ENCODE assay signal across 37 cellular contexts in genomic region chr16:86621966-86622365, GRCh38. TPM values are rescaled to one million over a fixed set of nuclear protein-coding genes. Genes with fewer than 3 reads are reported as not detected.
"Had no signal": no experiment of that assay in that cellular context is flagged by ENCODE, and none has a peak within 500 bp of the region (broad histone marks: within the 10 kb centered on the region; RNA-seq: fewer than 3 reads in every experiment).

No MANE protein-coding gene starts in this region.

- H3K27me3 ChIP-seq: adrenal gland, ascending aorta, body of pancreas, brain microvascular endothelial cell, cardiac muscle cell had no signal

- H3K36me3 Mint-ChIP-seq: activated naive CD4-positive, alpha-beta T cell treated with anti-CD3 and anti-CD28 coated beads, Interleukin-2, amount 10 ng/mL, durations not matched to agents 7 days and 5 days; activated naive CD4-positive, alpha-beta T cell treated with anti-CD3 and anti-CD28 coated beads, Interleukin-2, amount 50 U/mL, for 24 hours; activated naive CD4-positive, alpha-beta T cell treated with anti-CD3 and anti-CD28 coated beads, Interleukin-2, amount 50 U/mL, for 72 hours; activated naive CD8-positive, alpha-beta T cell; activated naive CD8-positive, alpha-beta T cell treated with anti-CD3 and anti-CD28 coated beads for 36 hours; activated naive CD8-positive, alpha-beta T cell treated with anti-CD3 and anti-CD28 coated beads, Interleukin-2, amount 10 ng/mL, durations not matched to agents 7 days and 5 days; brain had no signal

- H3K4me3 Mint-ChIP-seq: activated naive CD4-positive, alpha-beta T cell treated with anti-CD3 and anti-CD28 coated beads for 36 hours; activated naive CD4-positive, alpha-beta T cell treated with anti-CD3 and anti-CD28 coated beads, Interleukin-2, amount 10 ng/mL, durations not matched to agents 7 days and 5 days; activated naive CD4-positive, alpha-beta T cell treated with anti-CD3 and anti-CD28 coated beads, Interleukin-2, amount 50 U/mL, for 24 hours; activated naive CD8-positive, alpha-beta T cell; activated naive CD8-positive, alpha-beta T cell treated with anti-CD3 and anti-CD28 coated beads for 36 hours; activated naive CD8-positive, alpha-beta T cell treated with anti-CD3 and anti-CD28 coated beads, Interleukin-2, amount 10 ng/mL, durations not matched to agents 7 days and 5 days; activated naive CD8-positive, alpha-beta T cell treated with anti-CD3 and anti-CD28 coated beads, Interleukin-2, amount 50 U/mL, for 24 hours; activated T-cell treated with anti-CD3 and anti-CD28 coated beads, Interleukin-2, amount 50 U/mL, for 24 hours; activated T-cell treated with anti-CD3 and anti-CD28 coated beads, Interleukin-2, amount 50 U/mL, for 4 hours; activated T-cell treated with anti-CD3 and anti-CD28 coated beads, Interleukin-2, amount 50 U/mL, for 72 hours; activated T-helper 1 cell treated with anti-CD3 and anti-CD28 coated beads, Interleukin-12 subunit alpha, Interleukin-12 subunit beta, Interleukin-2, Interleukin-4 antibody, amounts not matched to agents 30 ng/mL and 10 ng/mL and 1 ng/mL, durations not matched to agents 14 hours and 24 hours and 36 hours; activated T-helper 17 cell treated with anti-CD3 and anti-CD28 coated beads, Interleukin-2, amount 50 U/mL, for 72 hours; central memory CD8-positive, alpha-beta T cell had no signal

- H3K4me1 ChIP-seq: adrenal gland, body of pancreas, breast epithelium had no signal

- H3K4me3 ChIP-seq: adrenal gland, ascending aorta, body of pancreas, breast epithelium, cardiac muscle cell had no signal

- H3K27me3 Mint-ChIP-seq: activated naive CD8-positive, alpha-beta T cell treated with anti-CD3 and anti-CD28 coated beads, Interleukin-2, amount 10 ng/mL, durations not matched to agents 7 days and 5 days had no signal

- H3K27ac ChIP-seq: adrenal gland, ascending aorta, body of pancreas, brain microvascular endothelial cell, breast epithelium, cardiac muscle cell had no signal

- H3K27ac Mint-ChIP-seq: activated naive CD4-positive, alpha-beta T cell treated with anti-CD3 and anti-CD28 coated beads for 36 hours; activated naive CD4-positive, alpha-beta T cell treated with anti-CD3 and anti-CD28 coated beads, Interleukin-2, amount 10 ng/mL, durations not matched to agents 7 days and 5 days; activated naive CD4-positive, alpha-beta T cell treated with anti-CD3 and anti-CD28 coated beads, Interleukin-2, amount 50 U/mL, for 24 hours; activated naive CD4-positive, alpha-beta T cell treated with anti-CD3 and anti-CD28 coated beads, Interleukin-2, amount 50 U/mL, for 72 hours; activated naive CD8-positive, alpha-beta T cell; activated naive CD8-positive, alpha-beta T cell treated with anti-CD3 and anti-CD28 coated beads for 36 hours; activated naive CD8-positive, alpha-beta T cell treated with anti-CD3 and anti-CD28 coated beads, Interleukin-2, amount 10 ng/mL, durations not matched to agents 7 days and 5 days; activated naive CD8-positive, alpha-beta T cell treated with anti-CD3 and anti-CD28 coated beads, Interleukin-2, amount 50 U/mL, for 24 hours; activated T-cell treated with anti-CD3 and anti-CD28 coated beads, Interleukin-2, amount 50 U/mL, for 24 hours; activated T-cell treated with anti-CD3 and anti-CD28 coated beads, Interleukin-2, amount 50 U/mL, for 72 hours; activated T-helper 1 cell treated with anti-CD3 and anti-CD28 coated beads, Interleukin-12 subunit alpha, Interleukin-12 subunit beta, Interleukin-2, Interleukin-4 antibody, amounts not matched to agents 30 ng/mL and 10 ng/mL and 1 ng/mL, durations not matched to agents 14 hours and 24 hours and 36 hours; activated T-helper 17 cell treated with anti-CD3 and anti-CD28 coated beads, Interleukin-2, amount 50 U/mL, for 72 hours; activated T-helper 2 cell treated with anti-CD3 and anti-CD28 coated beads, Interferon-gamma antibody, Interleukin-2, Interleukin-4, amounts not matched to agents 10 μg/mL and 5 μg/mL and 100 μg/mL, durations not matched to agents 14 hours and 24 hours and 36 hours; brain had no signal

- H3K36me3 ChIP-seq: adrenal gland, ascending aorta, brain microvascular endothelial cell, breast epithelium, cardiac muscle cell had no signal

- H3K9me3 Mint-ChIP-seq: activated naive CD4-positive, alpha-beta T cell treated with anti-CD3 and anti-CD28 coated beads for 36 hours; activated naive CD4-positive, alpha-beta T cell treated with anti-CD3 and anti-CD28 coated beads, Interleukin-2, amount 10 ng/mL, durations not matched to agents 7 days and 5 days; activated naive CD4-positive, alpha-beta T cell treated with anti-CD3 and anti-CD28 coated beads, Interleukin-2, amount 50 U/mL, for 24 hours; activated naive CD4-positive, alpha-beta T cell treated with anti-CD3 and anti-CD28 coated beads, Interleukin-2, amount 50 U/mL, for 72 hours; activated naive CD8-positive, alpha-beta T cell treated with anti-CD3 and anti-CD28 coated beads for 36 hours; activated naive CD8-positive, alpha-beta T cell treated with anti-CD3 and anti-CD28 coated beads, Interleukin-2, amount 10 ng/mL, durations not matched to agents 7 days and 5 days; activated naive CD8-positive, alpha-beta T cell treated with anti-CD3 and anti-CD28 coated beads, Interleukin-2, amount 50 U/mL, for 24 hours; activated T-cell treated with anti-CD3 and anti-CD28 coated beads, Interleukin-2, amount 50 U/mL, for 24 hours; activated T-cell treated with anti-CD3 and anti-CD28 coated beads, Interleukin-2, amount 50 U/mL, for 4 hours; activated T-cell treated with anti-CD3 and anti-CD28 coated beads, Interleukin-2, amount 50 U/mL, for 72 hours; activated T-helper 1 cell treated with anti-CD3 and anti-CD28 coated beads, Interleukin-12 subunit alpha, Interleukin-12 subunit beta, Interleukin-2, Interleukin-4 antibody, amounts not matched to agents 30 ng/mL and 10 ng/mL and 1 ng/mL, durations not matched to agents 14 hours and 24 hours and 36 hours; activated T-helper 17 cell treated with anti-CD3 and anti-CD28 coated beads, Interleukin-2, amount 50 U/mL, for 72 hours; activated T-helper 2 cell treated with anti-CD3 and anti-CD28 coated beads, Interferon-gamma antibody, Interleukin-2, Interleukin-4, amounts not matched to agents 10 μg/mL and 5 μg/mL and 100 μg/mL, durations not matched to agents 14 hours and 24 hours and 36 hours; central memory CD8-positive, alpha-beta T cell had no signal

- ATAC-seq: activated naive CD4-positive, alpha-beta T cell treated with anti-CD3 and anti-CD28 coated beads, Interleukin-2, amount 50 U/mL, for 72 hours; activated naive CD8-positive, alpha-beta T cell treated with anti-CD3 and anti-CD28 coated beads, Interleukin-2, amount 50 U/mL, for 24 hours; activated T-cell treated with anti-CD3 and anti-CD28 coated beads, Interleukin-2, amount 50 U/mL, for 4 hours; activated T-cell treated with anti-CD3 and anti-CD28 coated beads, Interleukin-2, amount 50 U/mL, for 72 hours; activated T-helper 17 cell treated with anti-CD3 and anti-CD28 coated beads, Interleukin-2, amount 50 U/mL, for 72 hours; body of pancreas had no signal

- DNase-seq: activated effector memory CD4-positive, alpha-beta T cell treated with Interleukin-2 at 50 U/mL for 16 hours; activated gamma-delta T cell; activated gamma-delta T cell treated with Interleukin-2 at 50 U/mL for 16 hours; activated naive CD4-positive, alpha-beta T cell; activated naive CD4-positive, alpha-beta T cell treated with anti-CD3 and anti-CD28 coated beads for 36 hours; activated naive CD4-positive, alpha-beta T cell treated with anti-CD3 and anti-CD28 coated beads, Interleukin-2, amount 10 ng/mL, durations not matched to agents 7 days and 5 days; activated naive CD4-positive, alpha-beta T cell treated with anti-CD3 and anti-CD28 coated beads, Interleukin-2, amount 50 U/mL, for 16 hours; activated naive CD4-positive, alpha-beta T cell treated with Interleukin-2 at 50 U/mL for 16 hours; activated naive CD8-positive, alpha-beta T cell treated with anti-CD3 and anti-CD28 coated beads for 36 hours; activated naive CD8-positive, alpha-beta T cell treated with anti-CD3 and anti-CD28 coated beads, Interleukin-2, amount 10 ng/mL, durations not matched to agents 7 days and 5 days; activated naive CD8-positive, alpha-beta T cell treated with anti-CD3 and anti-CD28 coated beads, Interleukin-2, amount 50 U/mL, for 24 hours; activated T-cell treated with anti-CD3 and anti-CD28 coated beads for 4 hours; activated T-cell treated with anti-CD3 and anti-CD28 coated beads, Interleukin-2, amount 50 U/mL, for 1 hour; activated T-cell treated with anti-CD3 and anti-CD28 coated beads, Interleukin-2, amount 50 U/mL, for 24 hours; activated T-cell treated with anti-CD3 and anti-CD28 coated beads, Interleukin-2, amount 50 U/mL, for 4 hours; activated T-cell treated with anti-CD3 and anti-CD28 coated beads, Interleukin-2, amount 50 U/mL, for 48 hours; activated T-cell treated with anti-CD3 and anti-CD28 coated beads, Interleukin-2, amount 50 U/mL, for 72 hours; adrenal gland; amniotic stem cell; amygdala; anterior cingulate cortex; body of pancreas; brain microvascular endothelial cell; caudate nucleus; central memory CD4-positive, alpha-beta T cell; cerebellar nuclear complex had no signal

- H3K9me3 ChIP-seq: adrenal gland, ascending aorta, body of pancreas, breast epithelium had no signal

- H3K4me1 Mint-ChIP-seq: activated naive CD4-positive, alpha-beta T cell treated with anti-CD3 and anti-CD28 coated beads, Interleukin-2, amount 10 ng/mL, durations not matched to agents 7 days and 5 days; activated naive CD4-positive, alpha-beta T cell treated with anti-CD3 and anti-CD28 coated beads, Interleukin-2, amount 50 U/mL, for 24 hours; activated naive CD8-positive, alpha-beta T cell treated with anti-CD3 and anti-CD28 coated beads for 36 hours; activated naive CD8-positive, alpha-beta T cell treated with anti-CD3 and anti-CD28 coated beads, Interleukin-2, amount 10 ng/mL, durations not matched to agents 7 days and 5 days; activated naive CD8-positive, alpha-beta T cell treated with anti-CD3 and anti-CD28 coated beads, Interleukin-2, amount 50 U/mL, for 24 hours; activated T-helper 17 cell treated with anti-CD3 and anti-CD28 coated beads, Interleukin-2, amount 50 U/mL, for 72 hours; brain; central memory CD8-positive, alpha-beta T cell had no signal

RNA-seq across cellular contexts. Expression of gene FOXL1, which starts 43.6 kb away (rescaled TPM):
- total RNA-seq: activated naive CD4-positive, alpha-beta T cell treated with anti-CD3 and anti-CD28 coated beads for 36 hours; activated naive CD4-positive, alpha-beta T cell treated with anti-CD3 and anti-CD28 coated beads, Interleukin-2, amount 50 U/mL, for 72 hours; activated naive CD8-positive, alpha-beta T cell treated with anti-CD3 and anti-CD28 coated beads for 36 hours; activated naive CD8-positive, alpha-beta T cell treated with anti-CD3 and anti-CD28 coated beads, Interleukin-2, amount 10 ng/mL, durations not matched to agents 7 days and 5 days; activated T-cell treated with anti-CD3 and anti-CD28 coated beads, Interleukin-2, amount 50 U/mL, for 4 hours; activated T-helper 1 cell treated with anti-CD3 and anti-CD28 coated beads, Interleukin-12 subunit alpha, Interleukin-12 subunit beta, Interleukin-2, Interleukin-4 antibody, amounts not matched to agents 30 ng/mL and 10 ng/mL and 1 ng/mL, durations not matched to agents 14 hours and 24 hours and 36 hours; activated T-helper 17 cell treated with anti-CD3 and anti-CD28 coated beads, Interleukin-2, amount 50 U/mL, for 72 hours had no signal

RNA-seq across cellular contexts. Expression of gene FOXC2, which starts 55.3 kb away (rescaled TPM):
- total RNA-seq: activated naive CD4-positive, alpha-beta T cell treated with anti-CD3 and anti-CD28 coated beads for 36 hours; activated naive CD4-positive, alpha-beta T cell treated with anti-CD3 and anti-CD28 coated beads, Interleukin-2, amount 50 U/mL, for 72 hours; activated naive CD8-positive, alpha-beta T cell treated with anti-CD3 and anti-CD28 coated beads for 36 hours; activated naive CD8-positive, alpha-beta T cell treated with anti-CD3 and anti-CD28 coated beads, Interleukin-2, amount 10 ng/mL, durations not matched to agents 7 days and 5 days; activated T-cell treated with anti-CD3 and anti-CD28 coated beads, Interleukin-2, amount 50 U/mL, for 4 hours; activated T-cell treated with anti-CD3 and anti-CD28 coated beads, Interleukin-2, amount 50 U/mL, for 72 hours; activated T-helper 1 cell treated with anti-CD3 and anti-CD28 coated beads, Interleukin-12 subunit alpha, Interleukin-12 subunit beta, Interleukin-2, Interleukin-4 antibody, amounts not matched to agents 30 ng/mL and 10 ng/mL and 1 ng/mL, durations not matched to agents 14 hours and 24 hours and 36 hours; activated T-helper 17 cell treated with anti-CD3 and anti-CD28 coated beads, Interleukin-2, amount 50 U/mL, for 72 hours had no signal
